In genomic region chrX:130268500-130269170, GRCh38 we compare ENCODE assay signal across 8 cellular contexts. TPM values are rescaled to one million over a fixed set of nuclear protein-coding genes. Genes with fewer than 3 reads are reported as not detected.
DNase-seq lines count a peak whose midpoint lies in the region; ATAC-seq and TF ChIP-seq lines count a peak whose summit lies in the region.

TSS of gene ZNF280C (minus strand) at chrX:130268899. CDS start at chrX:130260449, 8,450 bp downstream.

- DNase-seq in ELR (ENCODE audit: low read depth) (peak; percentile 93), GOT3 (lab: John Stamatoyannopoulos, UW) (peak; percentile 62), LHCN-M2 (ENCODE audit: low read depth) (peak; percentile 91), RKO (ENCODE audit: low spot score) (peak; percentile 93), fibroblast of pulmonary artery (ENCODE audit: low read depth) (peak; percentile 94)
- peak; percentile 93 for DNase-seq in natural killer cell treated with Interleukin-12 subunit alpha and Interleukin-12 subunit beta and Interleukin-15 and Interleukin-18, amount 100 ng/mL, for 72 hours (ENCODE audit: low spot score)
- DNase-seq in stimulated activated naive CD4-positive, alpha-beta T cell treated with Interleukin-2 at 50 U/mL for 16 hours (lab: John Stamatoyannopoulos, UW), result peak; percentile 90

- peak within 1 kb of the TSS; percentile 74 for H3K4me3 ChIP-seq in fibroblast of pulmonary artery (replicated peaks; ENCODE audit: low read depth, low read length)

- no peaks in the 10 kb centered on the region for H3K27me3 Mint-ChIP-seq in activated T-helper 17 cell treated with anti-CD3 and anti-CD28 coated beads, Interleukin-2, amount 50 U/mL, for 72 hours
- peaks cover 0 to 9% of the 10 kb centered on the region in 2 donors for H3K27me3 Mint-ChIP-seq in natural killer cell treated with Interleukin-12 subunit alpha and Interleukin-12 subunit beta and Interleukin-15 and Interleukin-18, amount 100 ng/mL, for 72 hours

- peak within 1 kb of the TSS; percentile 89 for H3K4me3 Mint-ChIP-seq in activated T-helper 17 cell treated with anti-CD3 and anti-CD28 coated beads, Interleukin-2, amount 50 U/mL, for 72 hours
- H3K4me3 Mint-ChIP-seq in natural killer cell treated with Interleukin-12 subunit alpha and Interleukin-12 subunit beta and Interleukin-15 and Interleukin-18, amount 100 ng/mL, for 72 hours, result peak within 1 kb of the TSS; percentile 89

- H3K9me3 Mint-ChIP-seq in activated T-helper 17 cell treated with anti-CD3 and anti-CD28 coated beads, Interleukin-2, amount 50 U/mL, for 72 hours, result no peaks in the 10 kb centered on the region
- H3K9me3 Mint-ChIP-seq in natural killer cell treated with Interleukin-12 subunit alpha and Interleukin-12 subunit beta and Interleukin-15 and Interleukin-18, amount 100 ng/mL, for 72 hours, result no peaks in the 10 kb centered on the region

- peak; percentile 93 for ATAC-seq in activated T-helper 17 cell treated with anti-CD3 and anti-CD28 coated beads, Interleukin-2, amount 50 U/mL, for 72 hours (replicated peaks)
- peak; percentile 97 to 98 for ATAC-seq in natural killer cell treated with Interleukin-12 subunit alpha and Interleukin-12 subunit beta and Interleukin-15 and Interleukin-18, amount 100 ng/mL, for 72 hours

- peaks cover 5% of the 10 kb centered on the region for H3K36me3 Mint-ChIP-seq in activated T-helper 17 cell treated with anti-CD3 and anti-CD28 coated beads, Interleukin-2, amount 50 U/mL, for 72 hours (ENCODE audit: low read depth)
- H3K36me3 Mint-ChIP-seq in natural killer cell treated with Interleukin-12 subunit alpha and Interleukin-12 subunit beta and Interleukin-15 and Interleukin-18, amount 100 ng/mL, for 72 hours, result no peaks in the 10 kb centered on the region

- peak within 1 kb of the TSS; percentile 92 for H3K27ac Mint-ChIP-seq in activated T-helper 17 cell treated with anti-CD3 and anti-CD28 coated beads, Interleukin-2, amount 50 U/mL, for 72 hours
- peak within 1 kb of the TSS; percentile 78 to 87 for H3K27ac Mint-ChIP-seq in natural killer cell treated with Interleukin-12 subunit alpha and Interleukin-12 subunit beta and Interleukin-15 and Interleukin-18, amount 100 ng/mL, for 72 hours

- H3K4me1 Mint-ChIP-seq in activated T-helper 17 cell treated with anti-CD3 and anti-CD28 coated beads, Interleukin-2, amount 50 U/mL, for 72 hours, result no peaks in the 10 kb centered on the region
- H3K4me1 Mint-ChIP-seq in natural killer cell treated with Interleukin-12 subunit alpha and Interleukin-12 subunit beta and Interleukin-15 and Interleukin-18, amount 100 ng/mL, for 72 hours (ENCODE audit: low read depth in 2 of 2), result no peaks in the 10 kb centered on the region

- TF ChIP-seq CTCF in fibroblast of pulmonary artery (IDR thresholded peaks at IDR 0.05; ENCODE audit: low read length, missing control alignments), result peak; percentile 27

RNA-seq across cellular contexts. Expression of gene ZNF280C, which starts in this region (rescaled TPM):
- total RNA-seq in LHCN-M2 (2014; rRNA removed), result 6.2 and 7.7 TPM in 2 replicates
- 1.2 TPM for polyA plus RNA-seq in LHCN-M2 (2012)
- total RNA-seq in activated T-helper 17 cell treated with anti-CD3 and anti-CD28 coated beads, Interleukin-2, amount 50 U/mL, for 72 hours, result 1 to 10 TPM; 4.8 to 8.2 TPM
- total RNA-seq in natural killer cell treated with Interleukin-12 subunit alpha and Interleukin-12 subunit beta and Interleukin-15 and Interleukin-18, amount 100 ng/mL, for 72 hours, result 1 to 10 TPM; 4.1 to 6.7 TPM

Comparison
In these comparisons a context has a peak if more than half of its experiments do, and no peak if none do; other contexts are left out.
1. Peak in every context shown above with its lines: DNase-seq, ATAC-seq and H3K4me3 ChIP-seq.